ENCODE assay signal across 19 cellular contexts in the genomic region with DNA sequence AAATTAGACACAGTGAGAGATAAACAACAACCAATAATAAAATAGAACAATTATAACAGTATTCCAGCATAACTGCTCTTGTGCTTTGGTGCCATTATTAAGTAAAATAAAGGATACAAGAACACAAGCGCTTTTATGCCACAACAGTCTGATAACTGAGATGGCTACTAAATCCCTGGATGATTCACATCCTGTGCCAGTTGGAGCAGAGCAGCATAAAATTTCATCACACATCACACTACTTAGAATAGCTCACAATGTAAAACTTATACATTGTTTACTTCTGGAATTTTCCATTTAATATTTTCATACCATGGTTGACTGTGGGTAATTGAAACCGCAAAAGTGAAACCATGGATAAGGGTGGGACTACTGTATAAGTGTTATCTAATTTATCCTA.
DNase-seq lines count a peak whose midpoint lies in the region; ATAC-seq and TF ChIP-seq lines count a peak whose summit lies in the region.
"Had no signal": no experiment of that assay in that cellular context is flagged by ENCODE, and none has a peak within 500 bp of the region (broad histone marks: within the 10 kb centered on the region; RNA-seq: fewer than 3 reads in every experiment).

No MANE protein-coding gene starts in this region.

- H4K20me1 ChIP-seq in fibroblast of lung (ENCODE audit: control insufficient read depth, extremely low read depth, insufficient read depth, low read length) (no peaks in the 10 kb centered on the region), smooth muscle cell (ENCODE audit: low read depth) (no peaks in the 10 kb centered on the region)
- H4K20me1 ChIP-seq: BLaER1 had no signal

- no peak overlapping the region for H3K27ac Mint-ChIP-seq in activated T-cell treated with anti-CD3 and anti-CD28 coated beads, Interleukin-2, amount 50 U/mL, for 72 hours
- H3K27ac Mint-ChIP-seq: activated CD4-positive, alpha-beta T cell treated with anti-CD3 and anti-CD28 coated beads, Interleukin-2, amount 10 ng/mL, durations not matched to agents 24 days and 14 days; activated naive CD8-positive, alpha-beta T cell treated with anti-CD3 and anti-CD28 coated beads, Interleukin-2, amount 50 U/mL, for 24 hours had no signal

- no peaks in the 10 kb centered on the region for H3K9me3 Mint-ChIP-seq in activated T-cell treated with anti-CD3 and anti-CD28 coated beads, Interleukin-2, amount 50 U/mL, for 72 hours
- H3K9me3 Mint-ChIP-seq: activated CD4-positive, alpha-beta T cell treated with anti-CD3 and anti-CD28 coated beads, Interleukin-2, amount 10 ng/mL, durations not matched to agents 24 days and 14 days; activated naive CD8-positive, alpha-beta T cell treated with anti-CD3 and anti-CD28 coated beads, Interleukin-2, amount 50 U/mL, for 24 hours had no signal

- H3K9ac ChIP-seq in fibroblast of lung (ENCODE audit: insufficient read depth, low read length) (no peak overlapping the region), smooth muscle cell (ENCODE audit: low read depth) (no peak overlapping the region)
- H3K9ac ChIP-seq: BLaER1 had no signal

- H3K36me3 ChIP-seq in fibroblast of lung (ENCODE audit: control insufficient read depth, insufficient read depth, low read length) (no peaks in the 10 kb centered on the region), smooth muscle cell (ENCODE audit: low read depth) (no peaks in the 10 kb centered on the region), Peyer's patch (no peaks in the 10 kb centered on the region)
- H3K36me3 ChIP-seq: BLaER1, heart left ventricle had no signal

- WGBS in smooth muscle cell (ENCODE audit: low lambda C conversion rate), result 50% methylated on average over 2 of the region's 2 CpGs

- H3K27me3 ChIP-seq in fibroblast of lung (ENCODE audit: control insufficient read depth, insufficient read depth, low read length) (no peaks in the 10 kb centered on the region), smooth muscle cell (ENCODE audit: low read depth) (no peaks in the 10 kb centered on the region), Peyer's patch (no peaks in the 10 kb centered on the region)
- H3K27me3 ChIP-seq: BLaER1, heart left ventricle had no signal

- H3K4me2 ChIP-seq in fibroblast of lung (ENCODE audit: extremely low read depth, insufficient read depth, low read length), result no peak overlapping the region
- peak overlapping the region; percentile 39 for H3K4me2 ChIP-seq in smooth muscle cell
- H3K4me2 ChIP-seq: BLaER1 had no signal

- no peak for ATAC-seq in activated T-cell treated with anti-CD3 and anti-CD28 coated beads, Interleukin-2, amount 50 U/mL, for 72 hours (replicated peaks in 1 of 2)
- ATAC-seq: activated naive CD8-positive, alpha-beta T cell treated with anti-CD3 and anti-CD28 coated beads, Interleukin-2, amount 50 U/mL, for 24 hours; heart left ventricle had no signal

- H3K27ac ChIP-seq in RWPE1, result no peak overlapping the region
- no peak overlapping the region for H3K27ac ChIP-seq in fibroblast of lung (ENCODE audit: insufficient read depth, low read length)
- H3K27ac ChIP-seq in smooth muscle cell (ENCODE audit: low read depth), result peak overlapping the region; percentile 48
- no peak overlapping the region for H3K27ac ChIP-seq in Peyer's patch
- H3K27ac ChIP-seq: 22Rv1, BLaER1, heart left ventricle had no signal

- H3K4me3 ChIP-seq in fibroblast of lung (replicated peaks in 1 of 4; ENCODE audit: control extremely low read depth in 1 of 4, insufficient read depth in 1 of 4, low read depth in 3 of 4, low read length in 4 of 4), result no peak overlapping the region
- H3K4me3 ChIP-seq in smooth muscle cell, result no peak overlapping the region
- H3K4me3 ChIP-seq in Peyer's patch, result no peak overlapping the region
- H3K4me3 ChIP-seq: BLaER1, heart left ventricle had no signal

- no peak overlapping the region for H3K4me3 Mint-ChIP-seq in activated T-cell treated with anti-CD3 and anti-CD28 coated beads, Interleukin-2, amount 50 U/mL, for 72 hours
- H3K4me3 Mint-ChIP-seq: activated CD4-positive, alpha-beta T cell treated with anti-CD3 and anti-CD28 coated beads, Interleukin-2, amount 10 ng/mL, durations not matched to agents 24 days and 14 days; activated naive CD8-positive, alpha-beta T cell treated with anti-CD3 and anti-CD28 coated beads, Interleukin-2, amount 50 U/mL, for 24 hours had no signal

- no peaks in the 10 kb centered on the region for H3K79me2 ChIP-seq in fibroblast of lung (ENCODE audit: control insufficient read depth, insufficient read depth, low read length)
- H3K79me2 ChIP-seq in smooth muscle cell (ENCODE audit: low read depth), result no peaks in the 10 kb centered on the region

- H3K36me3 Mint-ChIP-seq in activated T-cell treated with anti-CD3 and anti-CD28 coated beads, Interleukin-2, amount 50 U/mL, for 72 hours (ENCODE audit: insufficient read depth in 2 of 2), result no peaks in the 10 kb centered on the region

- H3K9me3 ChIP-seq in fibroblast of lung (ENCODE audit: control insufficient read depth, insufficient read depth, low read depth, low read length), result no peaks in the 10 kb centered on the region
- no peaks in the 10 kb centered on the region for H3K9me3 ChIP-seq in smooth muscle cell (replicated peaks; ENCODE audit: low read depth)
- no peaks in the 10 kb centered on the region for H3K9me3 ChIP-seq in Peyer's patch
- H3K9me3 ChIP-seq: heart left ventricle had no signal

- TF ChIP-seq CTCF in RWPE1 (conservative IDR thresholded peaks at IDR 0.05; ENCODE audit: low read depth) (no peak), fibroblast of lung (conservative IDR thresholded peaks at IDR 0.05 in 1 of 2, IDR thresholded peaks at IDR 0.05 in 1 of 2; ENCODE audit: low read depth in 1 of 2, low read length in 2 of 2) (no peak), smooth muscle cell (IDR thresholded peaks at IDR 0.05; ENCODE audit: borderline replicate concordance, insufficient read depth, poor library complexity, severe bottlenecking) (no peak), Peyer's patch (IDR thresholded peaks at IDR 0.05) (no peak)

- DNase-seq in NOMO-1 treated with DMSO at 0.1 percent for 48 hours (lab: John Stamatoyannopoulos, UW; ENCODE audit: unreplicated experiment), result peak; percentile 24
- DNase-seq in NOMO-1 treated with dmso at 0.1 percent for 144 hours (lab: John Stamatoyannopoulos, UW; ENCODE audit: unreplicated experiment), result no peak
- peak; percentile 3 for DNase-seq in RWPE1 (ENCODE audit: low spot score)
- DNase-seq in fibroblast of lung (ENCODE audit: low read depth in 2 of 2), result peak; percentile 12 to 18
- no peak for DNase-seq in smooth muscle cell (lab: John Stamatoyannopoulos, UW; ENCODE audit: unreplicated experiment)
- no peak for DNase-seq in DMS153 treated with DMSO at 0.1 percent for 48 hours (lab: John Stamatoyannopoulos, UW; ENCODE audit: unreplicated experiment)
- DNase-seq in activated T-cell treated with anti-CD3 and anti-CD28 coated beads, Interleukin-2, amount 50 U/mL, for 72 hours, result no peak
- no peak for DNase-seq in Peyer's patch
- DNase-seq: activated CD4-positive, alpha-beta T cell treated with anti-CD3 and anti-CD28 coated beads, Interleukin-2, amount 10 ng/mL, durations not matched to agents 24 days and 14 days; activated naive CD8-positive, alpha-beta T cell treated with anti-CD3 and anti-CD28 coated beads, Interleukin-2, amount 50 U/mL, for 24 hours; caudate nucleus; heart left ventricle; Karpas-422; NCI-H146; NCI-H345; retina; substantia nigra had no signal

- H2AFZ ChIP-seq in fibroblast of lung (ENCODE audit: low read length) (no peak overlapping the region), smooth muscle cell (ENCODE audit: low read depth) (no peak overlapping the region)

- no peaks in the 10 kb centered on the region for H3K4me1 Mint-ChIP-seq in activated T-cell treated with anti-CD3 and anti-CD28 coated beads, Interleukin-2, amount 50 U/mL, for 72 hours (ENCODE audit: low read depth)
- H3K4me1 Mint-ChIP-seq: activated CD4-positive, alpha-beta T cell treated with anti-CD3 and anti-CD28 coated beads, Interleukin-2, amount 10 ng/mL, durations not matched to agents 24 days and 14 days; activated naive CD8-positive, alpha-beta T cell treated with anti-CD3 and anti-CD28 coated beads, Interleukin-2, amount 50 U/mL, for 24 hours had no signal

- POLR2A ChIA-PET in RWPE1 (lab: Yijun Ruan, JAX; ENCODE audit: low non-redundant PET), result no interaction called here

- CTCF ChIA-PET in RWPE1 (lab: Yijun Ruan, JAX), result no interaction called here

- TF ChIP-seq POLR2A in Peyer's patch (IDR thresholded peaks at IDR 0.05), result no peak

- no peaks in the 10 kb centered on the region for H3K27me3 Mint-ChIP-seq in activated T-cell treated with anti-CD3 and anti-CD28 coated beads, Interleukin-2, amount 50 U/mL, for 72 hours (ENCODE audit: low read depth)
- H3K27me3 Mint-ChIP-seq: activated CD4-positive, alpha-beta T cell treated with anti-CD3 and anti-CD28 coated beads, Interleukin-2, amount 10 ng/mL, durations not matched to agents 24 days and 14 days; activated naive CD8-positive, alpha-beta T cell treated with anti-CD3 and anti-CD28 coated beads, Interleukin-2, amount 50 U/mL, for 24 hours had no signal

- H3K4me1 ChIP-seq in fibroblast of lung (ENCODE audit: control insufficient read depth, extremely low read depth, insufficient read depth, low read length), result no peaks in the 10 kb centered on the region
- H3K4me1 ChIP-seq in smooth muscle cell (ENCODE audit: low read depth), result no peaks in the 10 kb centered on the region
- no peaks in the 10 kb centered on the region for H3K4me1 ChIP-seq in Peyer's patch
- H3K4me1 ChIP-seq: BLaER1, heart left ventricle had no signal

- H3F3A ChIP-seq in smooth muscle cell (ENCODE audit: low read depth), result no peaks in the 10 kb centered on the region

Comparison
In these comparisons a context has a peak if more than half of its experiments do, and no peak if none do; other contexts are left out.
1. DNase-seq: peak in NOMO-1 treated with DMSO at 0.1 percent for 48 hours (single experiment), RWPE1 (single experiment) and fibroblast of lung (2 of 2); none in NOMO-1 treated with dmso at 0.1 percent for 144 hours (single experiment), smooth muscle cell (single experiment), DMS153 treated with DMSO at 0.1 percent for 48 hours (single experiment), activated T-cell treated with anti-CD3 and anti-CD28 coated beads, Interleukin-2, amount 50 U/mL, for 72 hours (0 of 2) and Peyer's patch (0 of 3).